Comparison of ENCODE assay signal across 14 cellular contexts in genomic region chr11:87454246-87454645, GRCh38.
A peak's percentile ranks its signal among the peaks of the same experiment; 100 is the strongest.
DNase-seq lines count a peak whose midpoint lies in the region; ATAC-seq and TF ChIP-seq lines count a peak whose summit lies in the region.
"Had no signal": no experiment of that assay in that cellular context is flagged by ENCODE, and none has a peak within 500 bp of the region (broad histone marks: within the 10 kb centered on the region; RNA-seq: fewer than 3 reads in every experiment).

No MANE protein-coding gene starts in this region.

- ATAC-seq in GM18505 (IDR thresholded peaks at IDR 0.05; ENCODE audit: unreplicated experiment) (peak; percentile 85), GM21619 (IDR thresholded peaks at IDR 0.05; ENCODE audit: unreplicated experiment) (peak; percentile 77), HG03558 (IDR thresholded peaks at IDR 0.05; ENCODE audit: extremely low read depth, unreplicated experiment) (peak; percentile 80), HG03571 (IDR thresholded peaks at IDR 0.05; ENCODE audit: unreplicated experiment) (no peak), HG03280 (IDR thresholded peaks at IDR 0.05; ENCODE audit: unreplicated experiment) (no peak)
- ATAC-seq: upper lobe of right lung had no signal

- no peak for TF ChIP-seq CTCF in epithelial cell of esophagus (IDR thresholded peaks at IDR 0.05; ENCODE audit: insufficient read depth, low read depth, low read length, missing control alignments)

- TF ChIP-seq POLR2A in GM18505 (IDR thresholded peaks at IDR 0.05; ENCODE audit: borderline replicate concordance, extremely low read depth, insufficient read depth, insufficient read length) = no peak

- H3K4me3 ChIP-seq in epithelial cell of esophagus (ENCODE audit: low read length) = no peak overlapping the region
- H3K4me3 ChIP-seq: coronary artery, SJSA1, upper lobe of right lung had no signal

- DNase-seq in epithelial cell of esophagus (ENCODE audit: low read depth) = peak; percentile 5
- no peak for DNase-seq in NCI-H2196 treated with DMSO at 0.1 percent for 48 hours (lab: John Stamatoyannopoulos, UW; ENCODE audit: unreplicated experiment)
- DNase-seq in KG1 (lab: John Stamatoyannopoulos, UW) = no peak
- DNase-seq: CD8-positive, alpha-beta memory T cell; nephron progenitor cell; stimulated activated CD4-positive, alpha-beta T cell treated with anti-CD3 and anti-CD28 coated beads, Interleukin-4, amount 100 ng/mL, for 24 hours; upper lobe of right lung had no signal

Comparison
In these comparisons a context has a peak if more than half of its experiments do, and no peak if none do; other contexts are left out.
1. ATAC-seq: peak in GM18505 (single experiment), GM21619 (single experiment) and HG03558 (single experiment); none in HG03571 (single experiment) and HG03280 (single experiment).